15 cellular contexts compared by ENCODE assay signal in the genomic region with DNA sequence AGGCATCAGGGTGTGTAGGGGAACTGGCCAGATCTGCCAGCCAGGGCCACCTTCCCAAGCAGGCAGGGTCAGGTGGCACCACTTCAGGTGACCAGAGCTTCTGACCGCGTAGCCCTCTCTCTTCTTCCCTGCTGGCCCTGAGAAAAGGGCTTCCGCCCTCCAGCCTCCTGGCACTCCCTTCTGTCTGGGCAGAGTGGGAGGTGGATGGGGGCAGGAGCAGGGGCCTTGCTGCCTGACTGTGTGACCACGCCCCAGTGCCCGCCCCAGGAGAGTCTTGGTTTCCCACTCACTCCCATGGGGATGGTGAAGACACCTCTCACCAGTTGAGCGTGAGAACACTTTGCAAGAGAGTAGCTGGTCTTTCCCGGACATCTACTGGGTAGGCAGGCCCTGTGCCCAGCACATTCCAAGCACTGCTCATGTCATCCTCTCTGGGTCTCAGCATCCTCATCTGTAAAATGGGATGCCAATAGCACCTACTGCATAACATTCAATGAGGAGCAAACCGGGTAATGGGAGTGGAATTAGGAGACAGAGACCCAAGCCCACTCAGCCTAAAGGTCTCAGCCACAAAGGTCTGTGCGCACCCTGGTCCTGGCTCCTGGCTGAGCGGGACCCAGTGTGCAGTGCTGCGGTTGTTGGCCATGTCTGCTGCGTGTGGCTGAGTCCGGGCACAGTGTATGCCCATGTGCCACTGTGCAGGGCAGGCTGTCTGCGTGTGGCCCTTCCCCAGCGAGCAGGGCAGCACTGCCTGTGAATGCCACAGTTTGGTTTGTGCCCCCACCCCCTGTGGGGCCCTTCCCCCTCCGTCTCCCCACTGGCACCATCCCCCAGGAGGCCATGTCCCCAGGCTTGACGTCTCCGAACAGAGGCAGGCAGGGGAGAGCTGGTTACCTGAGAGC.
A peak's percentile ranks its signal among the peaks of the same experiment; 100 is the strongest.
DNase-seq lines count a peak whose midpoint lies in the region; ATAC-seq and TF ChIP-seq lines count a peak whose summit lies in the region.
"Had no signal": no experiment of that assay in that cellular context is flagged by ENCODE, and none has a peak within 500 bp of the region (broad histone marks: within the 10 kb centered on the region; RNA-seq: fewer than 3 reads in every experiment).

No MANE protein-coding gene starts in this region.

- H3K23ac ChIP-seq in mesenchymal stem cell (ENCODE audit: low read length in 2 of 2): peak overlapping the region in 1 of 2 experiments; percentile 27

- H3K27me3 ChIP-seq in BLaER1 (no peaks in the 10 kb centered on the region), Panc1 (ENCODE audit: control insufficient read depth, insufficient read depth, low read length) (no peaks in the 10 kb centered on the region), mesenchymal stem cell (ENCODE audit: control insufficient read depth in 1 of 2, insufficient read depth in 1 of 2, low read length in 2 of 2) (no peaks in the 10 kb centered on the region), thymus (ENCODE audit: control insufficient read depth, insufficient read depth) (peaks cover 5% of the 10 kb centered on the region)

- no peak for TF ChIP-seq CTCF in Panc1 (IDR thresholded peaks at IDR 0.05)

- no peak for ATAC-seq in Panc1

- H2BK120ac ChIP-seq in mesenchymal stem cell (ENCODE audit: low read depth, low read length): peak overlapping the region; percentile 58

- H3K27ac ChIP-seq in BLaER1 (no peak overlapping the region), Panc1 (ENCODE audit: low read length) (peak overlapping the region; percentile 34; the same call in 1 of the 2 replicates), mesenchymal stem cell (ENCODE audit: low read length, poor library complexity, severe bottlenecking) (no peak overlapping the region), thymus (ENCODE audit: low read depth) (peak overlapping the region; percentile 11)
- H3K27ac ChIP-seq: GM23248 had no signal

- peak overlapping the region; percentile 70 to 71 for H2BK12ac ChIP-seq in mesenchymal stem cell (ENCODE audit: low read length in 2 of 2)

- H3K4me3 ChIP-seq in BLaER1 (no peak overlapping the region), Panc1 (ENCODE audit: low read depth in 2 of 2, low read length in 2 of 2) (no peak overlapping the region), mesenchymal stem cell (ENCODE audit: insufficient read depth in 1 of 2, low read depth in 1 of 2, low read length in 2 of 2) (no peak overlapping the region), thymus (ENCODE audit: low read length) (no peak overlapping the region)
- H3K4me3 ChIP-seq: GM23248 had no signal

- H4K91ac ChIP-seq in mesenchymal stem cell (ENCODE audit: low read length): peak overlapping the region; percentile 90

- no peaks in the 10 kb centered on the region for H3K79me1 ChIP-seq in mesenchymal stem cell (replicated peaks; ENCODE audit: low read length, poor library complexity, severe bottlenecking)

- 89% methylated on average over 18 of the region's 18 CpGs for WGBS in mesenchymal stem cell
- WGBS in thymus: 97% methylated on average over 18 of the region's 18 CpGs

- no peak overlapping the region for H2AFZ ChIP-seq in mesenchymal stem cell (ENCODE audit: low read depth, low read length)
- H2AFZ ChIP-seq: GM23248 had no signal

- no peaks in the 10 kb centered on the region for H4K20me1 ChIP-seq in BLaER1

- H2BK15ac ChIP-seq in mesenchymal stem cell (ENCODE audit: low read depth, poor library complexity, severe bottlenecking): peak overlapping the region; percentile 52

- H3K9me3 ChIP-seq in BLaER1 (peaks cover 15% of the 10 kb centered on the region), Panc1 (ENCODE audit: control insufficient read depth, insufficient read depth, low read depth, low read length) (0 out of 2 replicates have a peak, but pooled peaks cover 4% of the 10 kb centered on the region), mesenchymal stem cell (ENCODE audit: control insufficient read depth, low read length) (peaks cover 14% of the 10 kb centered on the region), thymus (ENCODE audit: control insufficient read depth) (no peaks in the 10 kb centered on the region)

- H3K18ac ChIP-seq in mesenchymal stem cell (ENCODE audit: low read depth in 1 of 2, low read length in 2 of 2): peak overlapping the region in 1 of 2 experiments; percentile 42

- peak overlapping the region in 1 of 2 experiments; percentile 51 for H3K4ac ChIP-seq in mesenchymal stem cell (ENCODE audit: low read depth in 1 of 2, low read length in 2 of 2)

- H2BK5ac ChIP-seq in mesenchymal stem cell (ENCODE audit: low read depth, low read length, poor library complexity, severe bottlenecking): no peak overlapping the region

- no TSS peak for BruUV-seq in Panc1 (replicated peaks; lab: Mats Ljungman, UMichigan)

- H3K4me1 ChIP-seq in BLaER1 (peaks cover 82% of the 10 kb centered on the region), Panc1 (ENCODE audit: control insufficient read depth, insufficient read depth, low read length) (peaks cover 18% of the 10 kb centered on the region), mesenchymal stem cell (ENCODE audit: control insufficient read depth, insufficient read depth, low read depth, low read length) (peaks cover 17% of the 10 kb centered on the region), thymus (ENCODE audit: control insufficient read depth, insufficient read depth, low read length) (peaks cover 4% of the 10 kb centered on the region)
- H3K4me1 ChIP-seq: Caco-2 had no signal

- no peak overlapping the region for H3K14ac ChIP-seq in mesenchymal stem cell (ENCODE audit: low read length in 2 of 2)

- H3K9ac ChIP-seq in BLaER1: no peak overlapping the region
- H3K9ac ChIP-seq in mesenchymal stem cell (ENCODE audit: low read length): no peak overlapping the region
- H3K9ac ChIP-seq: GM23248 had no signal

- CTCF ChIA-PET in Panc1 (lab: Charles Lee): no interaction called here

- in situ Hi-C loops in Panc1 (cut with HindIII; ENCODE audit: low pct_unique_long_range_greater_than_20kb, low sequenced_read_pairs): no loop called here

- no peak for DNase-seq in Panc1 (ENCODE audit: low read depth, low spot score)
- DNase-seq in mesenchymal stem cell: no peak
- no peak for DNase-seq in amygdala (lab: John Stamatoyannopoulos, UW)
- no peak for DNase-seq in CD1c-positive myeloid dendritic cell (ENCODE audit: extremely low spot score)
- DNase-seq in stimulated activated CD4-positive, alpha-beta T cell treated with anti-CD3 and anti-CD28 coated beads, Interleukin-12 subunit alpha, Interleukin-12 subunit beta, amount 100 ng/mL, for 4 hours: no peak
- DNase-seq: ACHN; Caco-2; CD8-positive, alpha-beta memory T cell; DND-41; GDM1; GM23248; H9; KG1 had no signal

- H3K4me2 ChIP-seq in BLaER1 (peak overlapping the region; percentile 70), mesenchymal stem cell (ENCODE audit: low read length, poor library complexity, severe bottlenecking) (no peak overlapping the region)

- H3K36me3 ChIP-seq in BLaER1 (peaks cover 4% of the 10 kb centered on the region; the same call in 1 of the 2 replicates), Panc1 (ENCODE audit: control insufficient read depth, insufficient read depth, low read length) (no peaks in the 10 kb centered on the region), mesenchymal stem cell (ENCODE audit: control insufficient read depth in 1 of 2, insufficient read depth in 2 of 2, low read depth in 1 of 2, low read length in 2 of 2) (no peaks in the 10 kb centered on the region), thymus (ENCODE audit: control insufficient read depth, insufficient read depth) (no peaks in the 10 kb centered on the region)

- no peak overlapping the region for H4K8ac ChIP-seq in mesenchymal stem cell (ENCODE audit: low read length)

- POLR2A ChIA-PET in Panc1 (lab: Charles Lee): no interaction called here

- no peak overlapping the region for H2AK5ac ChIP-seq in mesenchymal stem cell (ENCODE audit: low read length, severe bottlenecking)

- intact Hi-C loops in Panc1 (cut with micrococcal nuclease; ENCODE audit: unreplicated experiment): no loop called here

Comparison
In these comparisons a context has a peak if more than half of its experiments do, and no peak if none do; other contexts are left out.
1. H3K27ac ChIP-seq: peak in Panc1 (single experiment) and thymus (single experiment); none in BLaER1 (single experiment) and mesenchymal stem cell (single experiment).